In genomic region chr1:2103266-2103900, GRCh38 we compare ENCODE assay signal across 1 cellular context.
TF ChIP-seq lines count a peak whose summit lies in the region.

No MANE protein-coding gene starts in this region.

TF ChIP-seq in HepG2, 621 proteins besides CTCF, POLR2A, EP300 and RAD21 (continues in another document):
- TF ChIP-seq ZHX1 (CRISPR knock-in tag; IDR thresholded peaks at IDR 0.05; ENCODE audit: low read depth) (0 out of 2 replicates have a peak, but pooled peaks have one; percentile 24), ATF3 (CRISPR knock-in tag; IDR thresholded peaks at IDR 0.05) (no peak), ZNF34 (CRISPR knock-in tag; IDR thresholded peaks at IDR 0.05; ENCODE audit: borderline replicate concordance) (no peak), ETV6 (CRISPR knock-in tag; conservative IDR thresholded peaks at IDR 0.05) (no peak), YY1 (IDR thresholded peaks at IDR 0.05; ENCODE audit: insufficient read depth, insufficient replicate concordance, low read depth, low read length) (no peak), FOXP1 (IDR thresholded peaks at IDR 0.05) (no peak), FOXP1 (CRISPR knock-in tag; IDR thresholded peaks at IDR 0.05) (peak; percentile 46), KMT2B (CRISPR knock-in tag; IDR thresholded peaks at IDR 0.05) (no peak), MLLT10 (CRISPR knock-in tag; IDR thresholded peaks at IDR 0.05) (no peak), NR2F1 (CRISPR knock-in tag; IDR thresholded peaks at IDR 0.05) (peak in 1 of 2 experiments; percentile 37; a peak in 1 of 4 replicates), THAP11 (CRISPR knock-in tag; IDR thresholded peaks at IDR 0.05) (no peak), ZBTB10 (CRISPR knock-in tag; IDR thresholded peaks at IDR 0.05; ENCODE audit: borderline replicate concordance) (no peak), ZNF331 (CRISPR knock-in tag; IDR thresholded peaks at IDR 0.05) (0 out of 2 replicates have a peak, but pooled peaks have one; percentile 35), MYPOP (CRISPR knock-in tag; IDR thresholded peaks at IDR 0.05) (no peak), ZNF598 (CRISPR knock-in tag; IDR thresholded peaks at IDR 0.05; ENCODE audit: borderline replicate concordance) (no peak), CAMTA2 (CRISPR knock-in tag; IDR thresholded peaks at IDR 0.05; ENCODE audit: borderline replicate concordance) (0 out of 2 replicates have a peak, but pooled peaks have one; percentile 28), ZBTB1 (CRISPR knock-in tag; IDR thresholded peaks at IDR 0.05; ENCODE audit: borderline replicate concordance) (no peak), ZNF263 (CRISPR knock-in tag; IDR thresholded peaks at IDR 0.05) (0 out of 2 replicates have a peak, but pooled peaks have one; percentile 52), ZMYM2 (CRISPR knock-in tag; IDR thresholded peaks at IDR 0.05) (no peak), ZNF20 (CRISPR knock-in tag; IDR thresholded peaks at IDR 0.05) (no peak), ZNF232 (CRISPR knock-in tag; IDR thresholded peaks at IDR 0.05; ENCODE audit: borderline replicate concordance) (no peak), ZNF616 (CRISPR knock-in tag; IDR thresholded peaks at IDR 0.05; ENCODE audit: low read depth) (0 out of 2 replicates have a peak, but pooled peaks have one; percentile 49), TRAFD1 (CRISPR knock-in tag; IDR thresholded peaks at IDR 0.05; ENCODE audit: borderline replicate concordance) (no peak), ARID5B (CRISPR knock-in tag; IDR thresholded peaks at IDR 0.05) (peak; percentile 24; the same call in 1 of the 2 replicates), ZBTB37 (CRISPR knock-in tag; IDR thresholded peaks at IDR 0.05) (no peak), SIX4 (CRISPR knock-in tag; IDR thresholded peaks at IDR 0.05) (no peak), ZNF788 (CRISPR knock-in tag; IDR thresholded peaks at IDR 0.05; ENCODE audit: borderline replicate concordance) (peak; percentile 38; the same call in 1 of the 2 replicates), ZSCAN22 (CRISPR knock-in tag; IDR thresholded peaks at IDR 0.05) (no peak), CBFB (CRISPR knock-in tag; IDR thresholded peaks at IDR 0.05) (no peak), ZBTB38 (CRISPR knock-in tag; IDR thresholded peaks at IDR 0.05) (peak; percentile 99), SRSF1 (optimal IDR thresholded peaks at IDR 0.05; ENCODE audit: low read depth, low read length) (no peak), SAP130 (CRISPR knock-in tag; IDR thresholded peaks at IDR 0.05; ENCODE audit: low read depth) (peak; percentile 41; the same call in 1 of the 2 replicates), U2AF2 (IDR thresholded peaks at IDR 0.05; ENCODE audit: low read depth, low read length) (no peak), HOXA5 (CRISPR knock-in tag; IDR thresholded peaks at IDR 0.05) (no peak), ZNF138 (CRISPR knock-in tag; IDR thresholded peaks at IDR 0.05; ENCODE audit: low read depth) (no peak), HOXA3 (CRISPR knock-in tag; IDR thresholded peaks at IDR 0.05) (peak; percentile 74; the same call in 1 of the 2 replicates), PITX1 (CRISPR knock-in tag; IDR thresholded peaks at IDR 0.05) (peak; percentile 27; the same call in 1 of the 2 replicates), TCF7 (IDR thresholded peaks at IDR 0.05; ENCODE audit: low read depth) (no peak), ZBTB7B (CRISPR knock-in tag; IDR thresholded peaks at IDR 0.05) (no peak), ZBTB33 (CRISPR knock-in tag; IDR thresholded peaks at IDR 0.05) (peak; percentile 96), GTF3A (CRISPR knock-in tag; conservative IDR thresholded peaks at IDR 0.05) (no peak), PAXIP1 (CRISPR knock-in tag; conservative IDR thresholded peaks at IDR 0.05) (0 out of 2 replicates have a peak, but pooled peaks have one; percentile 20)
